ENCODE assay signal across 1 cellular context in genomic region chr17:49705254-49705653, GRCh38.
TF ChIP-seq lines count a peak whose summit lies in the region.

No MANE protein-coding gene starts in this region.

TF ChIP-seq in GM23338, 12 proteins besides CTCF, POLR2A, EP300 and RAD21 (continued from another document):
- TF ChIP-seq ZNF462 (CRISPR knock-in tag; IDR thresholded peaks at IDR 0.05) (no peak), POLR2AphosphoS5 (IDR thresholded peaks at IDR 0.05; ENCODE audit: low read depth) (no peak), CREB1 (CRISPR knock-in tag; IDR thresholded peaks at IDR 0.05; ENCODE audit: low read depth) (no peak), ZNF331 (CRISPR knock-in tag; IDR thresholded peaks at IDR 0.05; ENCODE audit: low read depth) (no peak), EZH2phosphoT487 (IDR thresholded peaks at IDR 0.05; ENCODE audit: unreplicated experiment) (no peak)
